1 cellular context compared by ENCODE assay signal in genomic region chr11:12052676-12053605, GRCh38.
TF ChIP-seq lines count a peak whose summit lies in the region.

No MANE protein-coding gene starts in this region.

TF ChIP-seq in WTC11, 78 proteins besides CTCF, POLR2A, EP300 and RAD21 (continued from another document):
- no peak for TF ChIP-seq ATF1 (CRISPR knock-in tag; IDR thresholded peaks at IDR 0.05)
- TF ChIP-seq PREB (CRISPR knock-in tag; IDR thresholded peaks at IDR 0.05; ENCODE audit: borderline replicate concordance) = no peak
- no peak for TF ChIP-seq USF1 (CRISPR knock-in tag; IDR thresholded peaks at IDR 0.05)
